ENCODE assay signal across 21 cellular contexts in genomic region chr7:113715981-113716870, GRCh38.
DNase-seq lines count a peak whose midpoint lies in the region; TF ChIP-seq lines count a peak whose summit lies in the region.
"Had no signal": no experiment of that assay in that cellular context is flagged by ENCODE, and none has a peak within 500 bp of the region (broad histone marks: within the 10 kb centered on the region; RNA-seq: fewer than 3 reads in every experiment).

No MANE protein-coding gene starts in this region.

- no peak overlapping the region for H2BK5ac ChIP-seq in mesenchymal stem cell (ENCODE audit: low read depth, low read length, poor library complexity, severe bottlenecking)

- TF ChIP-seq CTCF in fibroblast of lung (conservative IDR thresholded peaks at IDR 0.05 in 1 of 2, IDR thresholded peaks at IDR 0.05 in 1 of 2; ENCODE audit: low read depth in 1 of 2, low read length in 2 of 2), result no peak
- TF ChIP-seq CTCF in tibial artery (IDR thresholded peaks at IDR 0.05), result no peak

- H3K9ac ChIP-seq in fibroblast of lung (ENCODE audit: insufficient read depth, low read length) (no peak overlapping the region), muscle layer of colon (ENCODE audit: low read length) (no peak overlapping the region), mesenchymal stem cell (ENCODE audit: low read length) (no peak overlapping the region)

- H3K4me2 ChIP-seq in fibroblast of lung (ENCODE audit: extremely low read depth, insufficient read depth, low read length), result no peak overlapping the region
- H3K4me2 ChIP-seq in mesenchymal stem cell (ENCODE audit: low read length, poor library complexity, severe bottlenecking), result no peak overlapping the region

- no peaks in the 10 kb centered on the region for H4K20me1 ChIP-seq in fibroblast of lung (ENCODE audit: control insufficient read depth, extremely low read depth, insufficient read depth, low read length)

- H4K91ac ChIP-seq in mesenchymal stem cell (ENCODE audit: low read length), result no peak overlapping the region

- WGBS in mesenchymal stem cell, result 65% methylated on average over 5 of the region's 8 CpGs

- no peaks in the 10 kb centered on the region for H3K79me1 ChIP-seq in mesenchymal stem cell (replicated peaks; ENCODE audit: low read length, poor library complexity, severe bottlenecking)

- H3K36me3 ChIP-seq in fibroblast of lung (ENCODE audit: control insufficient read depth, insufficient read depth, low read length) (no peaks in the 10 kb centered on the region), muscle layer of colon (ENCODE audit: insufficient read depth, low read length) (no peaks in the 10 kb centered on the region), tibial artery (no peaks in the 10 kb centered on the region), mesenchymal stem cell (ENCODE audit: control insufficient read depth in 1 of 2, insufficient read depth in 2 of 2, low read depth in 1 of 2, low read length in 2 of 2) (no peaks in the 10 kb centered on the region)
- H3K36me3 ChIP-seq: HAP-1, left lung had no signal

- H3K14ac ChIP-seq in mesenchymal stem cell (ENCODE audit: low read length in 2 of 2), result no peak overlapping the region

- H3K9me3 ChIP-seq in fibroblast of lung (ENCODE audit: control insufficient read depth, insufficient read depth, low read depth, low read length) (no peaks in the 10 kb centered on the region), muscle layer of colon (ENCODE audit: low read length) (no peaks in the 10 kb centered on the region), tibial artery (no peaks in the 10 kb centered on the region), mesenchymal stem cell (ENCODE audit: control insufficient read depth, low read length) (peaks cover 6% of the 10 kb centered on the region)
- H3K9me3 ChIP-seq: HAP-1, left lung had no signal

- H2BK15ac ChIP-seq in mesenchymal stem cell (ENCODE audit: low read depth, poor library complexity, severe bottlenecking), result no peak overlapping the region

- intact Hi-C loops in tibial artery (cut with DNase I; ENCODE audit: low total_unique reads), result no loop called here

- peak; percentile 18 for DNase-seq in RPMI7951 (ENCODE audit: low read depth)
- DNase-seq in fibroblast of lung (ENCODE audit: low read depth in 2 of 2), result no peak
- no peak for DNase-seq in tibial artery
- DNase-seq in globus pallidus (ENCODE audit: low spot score), result no peak
- no peak for DNase-seq in mesenchymal stem cell
- DNase-seq in activated CD4-positive, CD25-positive, alpha-beta regulatory T cell (lab: John Stamatoyannopoulos, UW), result no peak
- DNase-seq: activated CD4-positive, alpha-beta T cell treated with anti-CD3 and anti-CD28 coated beads, Interleukin-2, amount 50 U/mL, for 1 hour; activated naive CD4-positive, alpha-beta T cell treated with anti-CD3 and anti-CD28 coated beads, Interleukin-2, amount 10 ng/mL, durations not matched to agents 7 days and 5 days; amniotic stem cell; caudate nucleus; EL; left lung; midbrain; NCI-H1694 treated with DMSO at 0.1 percent for 48 hours; NCI-H526 treated with DMSO at 0.1 percent for 48 hours; stimulated activated CD4-positive, alpha-beta T cell treated with anti-CD3 and anti-CD28 coated beads, Interleukin-4, amount 100 ng/mL, for 4 hours; stimulated activated naive CD4-positive, alpha-beta T cell treated with Interleukin-2 at 50 U/mL for 16 hours; SW 1271; T1000 had no signal

- no peak overlapping the region for H3K4ac ChIP-seq in mesenchymal stem cell (ENCODE audit: low read depth in 1 of 2, low read length in 2 of 2)

- no peaks in the 10 kb centered on the region for H3K79me2 ChIP-seq in fibroblast of lung (ENCODE audit: control insufficient read depth, insufficient read depth, low read length)

- H4K8ac ChIP-seq in mesenchymal stem cell (ENCODE audit: low read length), result no peak overlapping the region

- no peak overlapping the region for H3K18ac ChIP-seq in mesenchymal stem cell (ENCODE audit: low read depth in 1 of 2, low read length in 2 of 2)

- H3K27me3 ChIP-seq in fibroblast of lung (ENCODE audit: control insufficient read depth, insufficient read depth, low read length), result no peaks in the 10 kb centered on the region
- H3K27me3 ChIP-seq in muscle layer of colon (ENCODE audit: control insufficient read depth in 1 of 2, insufficient read depth in 2 of 2, low read length in 2 of 2), result no peaks in the 10 kb centered on the region
- H3K27me3 ChIP-seq in tibial artery, result no peaks in the 10 kb centered on the region
- H3K27me3 ChIP-seq in mesenchymal stem cell (ENCODE audit: control insufficient read depth in 1 of 2, insufficient read depth in 1 of 2, low read length in 2 of 2), result no peaks in the 10 kb centered on the region
- H3K27me3 ChIP-seq: left lung had no signal

- H3K23ac ChIP-seq in mesenchymal stem cell (ENCODE audit: low read length in 2 of 2), result no peak overlapping the region

- H3K4me1 ChIP-seq in fibroblast of lung (ENCODE audit: control insufficient read depth, extremely low read depth, insufficient read depth, low read length) (no peaks in the 10 kb centered on the region), muscle layer of colon (ENCODE audit: insufficient read depth, low read length) (peaks cover 12% of the 10 kb centered on the region), tibial artery (peaks cover 0 to 15% (median 0%) of the 10 kb centered on the region in 4 donors), mesenchymal stem cell (ENCODE audit: control insufficient read depth, insufficient read depth, low read depth, low read length) (no peaks in the 10 kb centered on the region)
- H3K4me1 ChIP-seq: HAP-1, left lung had no signal

- H3K27ac ChIP-seq in fibroblast of lung (ENCODE audit: insufficient read depth, low read length) (no peak overlapping the region), muscle layer of colon (ENCODE audit: low read depth, low read length) (peak overlapping the region; percentile 22), tibial artery (peak overlapping the region; percentile 21 to 40), mesenchymal stem cell (ENCODE audit: low read length, poor library complexity, severe bottlenecking) (no peak overlapping the region)
- H3K27ac ChIP-seq: left lung had no signal

- H2BK120ac ChIP-seq in mesenchymal stem cell (ENCODE audit: low read depth, low read length), result no peak overlapping the region

- H3K4me3 ChIP-seq in fibroblast of lung (replicated peaks in 1 of 4; ENCODE audit: control extremely low read depth in 1 of 4, insufficient read depth in 1 of 4, low read depth in 3 of 4, low read length in 4 of 4), result no peak overlapping the region
- H3K4me3 ChIP-seq in muscle layer of colon (ENCODE audit: low read depth in 1 of 2, low read length in 2 of 2), result no peak overlapping the region
- H3K4me3 ChIP-seq in tibial artery, result no peak overlapping the region
- H3K4me3 ChIP-seq in mesenchymal stem cell (ENCODE audit: insufficient read depth in 1 of 2, low read depth in 1 of 2, low read length in 2 of 2), result no peak overlapping the region
- H3K4me3 ChIP-seq: HAP-1, left lung had no signal

- H2AFZ ChIP-seq in fibroblast of lung (ENCODE audit: low read length) (peak overlapping the region; percentile 31), mesenchymal stem cell (ENCODE audit: low read depth, low read length) (no peak overlapping the region)

- H2BK12ac ChIP-seq in mesenchymal stem cell (ENCODE audit: low read length in 2 of 2), result no peak overlapping the region

- no peak overlapping the region for H2AK5ac ChIP-seq in mesenchymal stem cell (ENCODE audit: low read length, severe bottlenecking)

Comparison
In these comparisons a context has a peak if more than half of its experiments do, and no peak if none do; other contexts are left out.
1. H3K27ac ChIP-seq: peak in muscle layer of colon (single experiment) and tibial artery (2 of 2); none in fibroblast of lung (single experiment) and mesenchymal stem cell (single experiment).